ENCODE assay signal across 13 cellular contexts in genomic region chr4:134762053-134762452, GRCh38.
DNase-seq lines count a peak whose midpoint lies in the region; ATAC-seq and TF ChIP-seq lines count a peak whose summit lies in the region.
"Had no signal": no experiment of that assay in that cellular context is flagged by ENCODE, and none has a peak within 500 bp of the region (broad histone marks: within the 10 kb centered on the region; RNA-seq: fewer than 3 reads in every experiment).

No MANE protein-coding gene starts in this region.

- H3K4me1 Mint-ChIP-seq in GM23338: no peaks in the 10 kb centered on the region
- H3K4me1 Mint-ChIP-seq: activated CD4-positive, alpha-beta T cell treated with anti-CD3 and anti-CD28 coated beads, Interleukin-2, amount 10 ng/mL, durations not matched to agents 7 days and 5 days; immature natural killer cell had no signal

- ATAC-seq in DND-41 (ENCODE audit: insufficient read depth, low read depth): no peak
- peak; percentile 38; the same call in 1 of the 3 replicates for ATAC-seq in GM23338
- ATAC-seq in GM19328 (IDR thresholded peaks at IDR 0.05; ENCODE audit: unreplicated experiment): no peak

- no peaks in the 10 kb centered on the region for H3K27me3 ChIP-seq in DND-41 (ENCODE audit: insufficient read depth, low read length, poor library complexity)
- no peaks in the 10 kb centered on the region for H3K27me3 ChIP-seq in GM23338 (ENCODE audit: insufficient read depth)

- DNase-seq in DND-41: no peak
- peak; percentile 42 for DNase-seq in GM23338 (ENCODE audit: low spot score)
- DNase-seq in NB4 (ENCODE audit: low read depth): peak; percentile 10
- no peak for DNase-seq in fibroblast of villous mesenchyme (ENCODE audit: low read depth)
- no peak for DNase-seq in NCI-H446 (lab: John Stamatoyannopoulos, UW)
- no peak for DNase-seq in COR-L47 (lab: John Stamatoyannopoulos, UW)
- DNase-seq in NCI-H2107 treated with DMSO at 0.1 percent for 48 hours (lab: John Stamatoyannopoulos, UW; ENCODE audit: unreplicated experiment): no peak
- DNase-seq: activated CD4-positive, alpha-beta T cell treated with anti-CD3 and anti-CD28 coated beads, Interleukin-2, amount 10 ng/mL, durations not matched to agents 7 days and 5 days; foreskin fibroblast; immature natural killer cell; KG1 had no signal

- H3K79me2 ChIP-seq in DND-41 (ENCODE audit: insufficient read depth, low read length) (no peaks in the 10 kb centered on the region), GM23338 (replicated peaks; ENCODE audit: insufficient read depth) (no peaks in the 10 kb centered on the region)

- no peak for TF ChIP-seq POLR2A in NB4 (IDR thresholded peaks at IDR 0.05; ENCODE audit: extremely low read depth, insufficient read length)

- H2AFZ ChIP-seq in DND-41 (ENCODE audit: low read depth, low read length): no peak overlapping the region
- no peak overlapping the region for H2AFZ ChIP-seq in GM23338

- no peaks in the 10 kb centered on the region for H3K9me3 ChIP-seq in DND-41 (ENCODE audit: insufficient read depth, low read length, severe bottlenecking)

- TF ChIP-seq CTCF in DND-41 (IDR thresholded peaks at IDR 0.05; ENCODE audit: borderline replicate concordance, extremely low read depth, low read length, poor library complexity, severe bottlenecking) (peak; percentile 30), GM23338 (conservative IDR thresholded peaks at IDR 0.05; ENCODE audit: low read depth in 2 of 2) (peak; percentile 45 to 55), NB4 (IDR thresholded peaks at IDR 0.05; ENCODE audit: low read depth, low read length) (no peak), fibroblast of villous mesenchyme (IDR thresholded peaks at IDR 0.05; ENCODE audit: insufficient read depth, low read depth, low read length) (peak; percentile 5)

- H3F3A ChIP-seq in GM23338 (replicated peaks; ENCODE audit: low read depth): no peaks in the 10 kb centered on the region

- H3K4me3 ChIP-seq in DND-41 (ENCODE audit: low read depth in 1 of 2, low read length in 2 of 2) (no peak overlapping the region), GM23338 (no peak overlapping the region), NB4 (ENCODE audit: low read depth, low read length) (no peak overlapping the region), fibroblast of villous mesenchyme (ENCODE audit: low read depth, low read length) (no peak overlapping the region)

- H3K4me3 Mint-ChIP-seq in GM23338: no peak overlapping the region
- H3K4me3 Mint-ChIP-seq: activated CD4-positive, alpha-beta T cell treated with anti-CD3 and anti-CD28 coated beads, Interleukin-2, amount 10 ng/mL, durations not matched to agents 7 days and 5 days; immature natural killer cell; T-helper 1 cell treated with Interleukin-12 subunit alpha and Interleukin-12 subunit beta and Interleukin-4 antibody, amounts not matched to agents 30 μg/mL and 1 μg/mL, for 36 hours had no signal

- no peaks in the 10 kb centered on the region for H3K9me2 ChIP-seq in GM23338 (ENCODE audit: insufficient read depth)

- H3K27ac ChIP-seq in DND-41 (ENCODE audit: low read length): no peak overlapping the region
- no peak overlapping the region for H3K27ac ChIP-seq in GM23338 (ENCODE audit: low read depth)

- H3K4me2 ChIP-seq in DND-41 (ENCODE audit: insufficient read depth, low read length) (no peak overlapping the region), GM23338 (no peak overlapping the region)

- H4K20me1 ChIP-seq in DND-41 (ENCODE audit: insufficient read depth, low read length) (no peaks in the 10 kb centered on the region), GM23338 (replicated peaks; ENCODE audit: insufficient read depth) (no peaks in the 10 kb centered on the region)

- H3K27ac Mint-ChIP-seq in GM23338: no peak overlapping the region
- H3K27ac Mint-ChIP-seq: activated CD4-positive, alpha-beta T cell treated with anti-CD3 and anti-CD28 coated beads, Interleukin-2, amount 10 ng/mL, durations not matched to agents 7 days and 5 days; immature natural killer cell; T-helper 1 cell treated with Interleukin-12 subunit alpha and Interleukin-12 subunit beta and Interleukin-4 antibody, amounts not matched to agents 30 μg/mL and 1 μg/mL, for 36 hours had no signal

- H3K4me1 ChIP-seq in DND-41 (ENCODE audit: insufficient read depth, low read length) (no peaks in the 10 kb centered on the region), GM23338 (ENCODE audit: insufficient read depth) (no peaks in the 10 kb centered on the region)

- no peaks in the 10 kb centered on the region for H3K9me3 Mint-ChIP-seq in GM23338
- H3K9me3 Mint-ChIP-seq: activated CD4-positive, alpha-beta T cell treated with anti-CD3 and anti-CD28 coated beads, Interleukin-2, amount 10 ng/mL, durations not matched to agents 7 days and 5 days; T-helper 1 cell treated with Interleukin-12 subunit alpha and Interleukin-12 subunit beta and Interleukin-4 antibody, amounts not matched to agents 30 μg/mL and 1 μg/mL, for 36 hours had no signal

- H3K36me3 ChIP-seq in DND-41 (ENCODE audit: insufficient read depth, low read length) (no peaks in the 10 kb centered on the region), GM23338 (ENCODE audit: insufficient read depth) (no peaks in the 10 kb centered on the region)

- no peak overlapping the region for H3K9ac ChIP-seq in DND-41 (ENCODE audit: low read depth, low read length)

- no peaks in the 10 kb centered on the region for H3K27me3 Mint-ChIP-seq in GM23338 (ENCODE audit: insufficient read depth, low read depth, poor library complexity)
- H3K27me3 Mint-ChIP-seq: activated CD4-positive, alpha-beta T cell treated with anti-CD3 and anti-CD28 coated beads, Interleukin-2, amount 10 ng/mL, durations not matched to agents 7 days and 5 days had no signal

- no peaks in the 10 kb centered on the region; the same call in 2 of the 3 replicates for H3K36me3 Mint-ChIP-seq in GM23338 (ENCODE audit: low read depth)
- H3K36me3 Mint-ChIP-seq: immature natural killer cell had no signal

TF ChIP-seq in GM23338, 12 proteins besides CTCF, POLR2A, EP300 and RAD21 (continues in another document):
- TF ChIP-seq EZH2phosphoT487 (IDR thresholded peaks at IDR 0.05; ENCODE audit: unreplicated experiment) (no peak), ZNF331 (CRISPR knock-in tag; IDR thresholded peaks at IDR 0.05; ENCODE audit: low read depth) (no peak), STAT1 (IDR thresholded peaks at IDR 0.05; ENCODE audit: unreplicated experiment) (no peak), EZH2 (IDR thresholded peaks at IDR 0.05; ENCODE audit: low read depth, unreplicated experiment) (no peak), JUNB (IDR thresholded peaks at IDR 0.05; ENCODE audit: unreplicated experiment) (no peak), ZNF114 (CRISPR knock-in tag; IDR thresholded peaks at IDR 0.05) (no peak)
- TF ChIP-seq, protein P1, sequence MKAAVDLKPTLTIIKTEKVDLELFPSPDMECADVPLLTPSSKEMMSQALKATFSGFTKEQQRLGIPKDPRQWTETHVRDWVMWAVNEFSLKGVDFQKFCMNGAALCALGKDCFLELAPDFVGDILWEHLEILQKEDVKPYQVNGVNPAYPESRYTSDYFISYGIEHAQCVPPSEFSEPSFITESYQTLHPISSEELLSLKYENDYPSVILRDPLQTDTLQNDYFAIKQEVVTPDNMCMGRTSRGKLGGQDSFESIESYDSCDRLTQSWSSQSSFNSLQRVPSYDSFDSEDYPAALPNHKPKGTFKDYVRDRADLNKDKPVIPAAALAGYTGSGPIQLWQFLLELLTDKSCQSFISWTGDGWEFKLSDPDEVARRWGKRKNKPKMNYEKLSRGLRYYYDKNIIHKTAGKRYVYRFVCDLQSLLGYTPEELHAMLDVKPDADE (IDR thresholded peaks at IDR 0.05): no peak
- TF ChIP-seq, protein P2, sequence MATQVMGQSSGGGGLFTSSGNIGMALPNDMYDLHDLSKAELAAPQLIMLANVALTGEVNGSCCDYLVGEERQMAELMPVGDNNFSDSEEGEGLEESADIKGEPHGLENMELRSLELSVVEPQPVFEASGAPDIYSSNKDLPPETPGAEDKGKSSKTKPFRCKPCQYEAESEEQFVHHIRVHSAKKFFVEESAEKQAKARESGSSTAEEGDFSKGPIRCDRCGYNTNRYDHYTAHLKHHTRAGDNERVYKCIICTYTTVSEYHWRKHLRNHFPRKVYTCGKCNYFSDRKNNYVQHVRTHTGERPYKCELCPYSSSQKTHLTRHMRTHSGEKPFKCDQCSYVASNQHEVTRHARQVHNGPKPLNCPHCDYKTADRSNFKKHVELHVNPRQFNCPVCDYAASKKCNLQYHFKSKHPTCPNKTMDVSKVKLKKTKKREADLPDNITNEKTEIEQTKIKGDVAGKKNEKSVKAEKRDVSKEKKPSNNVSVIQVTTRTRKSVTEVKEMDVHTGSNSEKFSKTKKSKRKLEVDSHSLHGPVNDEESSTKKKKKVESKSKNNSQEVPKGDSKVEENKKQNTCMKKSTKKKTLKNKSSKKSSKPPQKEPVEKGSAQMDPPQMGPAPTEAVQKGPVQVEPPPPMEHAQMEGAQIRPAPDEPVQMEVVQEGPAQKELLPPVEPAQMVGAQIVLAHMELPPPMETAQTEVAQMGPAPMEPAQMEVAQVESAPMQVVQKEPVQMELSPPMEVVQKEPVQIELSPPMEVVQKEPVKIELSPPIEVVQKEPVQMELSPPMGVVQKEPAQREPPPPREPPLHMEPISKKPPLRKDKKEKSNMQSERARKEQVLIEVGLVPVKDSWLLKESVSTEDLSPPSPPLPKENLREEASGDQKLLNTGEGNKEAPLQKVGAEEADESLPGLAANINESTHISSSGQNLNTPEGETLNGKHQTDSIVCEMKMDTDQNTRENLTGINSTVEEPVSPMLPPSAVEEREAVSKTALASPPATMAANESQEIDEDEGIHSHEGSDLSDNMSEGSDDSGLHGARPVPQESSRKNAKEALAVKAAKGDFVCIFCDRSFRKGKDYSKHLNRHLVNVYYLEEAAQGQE (IDR thresholded peaks at IDR 0.05; ENCODE audit: unreplicated experiment): no peak

Comparison
In these comparisons a context has a peak if more than half of its experiments do, and no peak if none do; other contexts are left out.
1. DNase-seq: peak in GM23338 (single experiment) and NB4 (single experiment); none in DND-41 (single experiment), fibroblast of villous mesenchyme (single experiment), NCI-H446 (0 of 2), COR-L47 (single experiment) and NCI-H2107 treated with DMSO at 0.1 percent for 48 hours (single experiment).